In genomic region chr10:72173635-72174296, GRCh38 we compare ENCODE assay signal across 9 cellular contexts. TPM values are rescaled to one million over a fixed set of nuclear protein-coding genes. Genes with fewer than 3 reads are reported as not detected.
DNase-seq lines count a peak whose midpoint lies in the region; ATAC-seq and TF ChIP-seq lines count a peak whose summit lies in the region.
"Had no signal": no experiment of that assay in that cellular context is flagged by ENCODE, and none has a peak within 500 bp of the region (broad histone marks: within the 10 kb centered on the region; RNA-seq: fewer than 3 reads in every experiment).

No MANE protein-coding gene starts in this region.

- peaks cover 0 to 51% (median 21%) of the 10 kb centered on the region in 12 donors for H3K4me1 ChIP-seq in heart left ventricle

- no peak for DNase-seq in heart left ventricle
- no peak for DNase-seq in Right ventricle myocardium superior
- DNase-seq in astrocyte of the cerebellum (ENCODE audit: low read depth) = peak; percentile 38
- no peak for DNase-seq in SKM-1 treated with dmso at 0.1 percent for 144 hours (lab: John Stamatoyannopoulos, UW; ENCODE audit: unreplicated experiment)
- no peak for DNase-seq in OCI-M1 (lab: John Stamatoyannopoulos, UW)
- DNase-seq in epidermal melanocyte (ENCODE audit: insufficient read length, low spot score) = no peak
- DNase-seq in midbrain (lab: John Stamatoyannopoulos, UW) = no peak
- DNase-seq: CD4-positive, alpha-beta memory T cell had no signal

- no peaks in the 10 kb centered on the region for H3K9me3 ChIP-seq in heart left ventricle

- peaks cover 0 to 13% (median 6%) of the 10 kb centered on the region in 9 donors for H3K36me3 ChIP-seq in heart left ventricle

- no peak for TF ChIP-seq CTCF in heart left ventricle (IDR thresholded peaks at IDR 0.05)
- TF ChIP-seq CTCF in astrocyte of the cerebellum (IDR thresholded peaks at IDR 0.05; ENCODE audit: low read depth, low read length, missing control alignments) = no peak

- no peak overlapping the region for H3K4me3 ChIP-seq in heart left ventricle
- H3K4me3 ChIP-seq in astrocyte of the cerebellum (ENCODE audit: low read depth, low read length) = no peak overlapping the region

- ATAC-seq in heart left ventricle (no peak), Right ventricle myocardium superior (ENCODE audit: poor library complexity) (no peak), HG03565 (IDR thresholded peaks at IDR 0.05; ENCODE audit: unreplicated experiment) (peak; percentile 61)

- TF ChIP-seq POLR2A in heart left ventricle (IDR thresholded peaks at IDR 0.05) = no peak

- intact Hi-C loops in heart left ventricle (cut with DNase I) = loop anchor here in 1 of 10 donors (10.0 kb wide), 1 partner anchor 59 kb away; no protein-coding TSS in a partner anchor
- intact Hi-C loops in Right ventricle myocardium superior (cut with DNase I) = no loop called here

- H3K27ac ChIP-seq in heart left ventricle = peak overlapping the region in 11 of 12 donors; percentile 20 to 75 (median 60)

- in situ Hi-C loops in astrocyte of the cerebellum (cut with HindIII; ENCODE audit: low sequenced_read_pairs) = no loop called here

- H3K27me3 ChIP-seq in heart left ventricle = no peaks in the 10 kb centered on the region

- WGBS in heart left ventricle, 4 donors = 71 to 75% (median 75%) methylated on average over 6 to 7 of the region's 7 CpGs

RNA-seq across cellular contexts. Expression of gene ANAPC16, which starts 42.0 kb away (rescaled TPM):
- total RNA-seq in heart left ventricle (100 to 1,000 TPM; 135 to 237 (median 179) TPM), Right ventricle myocardium superior (242 TPM)
- polyA plus RNA-seq in heart left ventricle = 100 to 1,000 TPM; 124 to 242 TPM

RNA-seq across cellular contexts. Expression of gene ASCC1, which starts 42.3 kb away (rescaled TPM):
- 10 to 100 TPM; 26.4 to 44.8 (median 35.3) TPM for total RNA-seq in heart left ventricle
- 10 to 100 TPM; 12.0 to 49.6 TPM for polyA plus RNA-seq in heart left ventricle
- 32.0 TPM for total RNA-seq in Right ventricle myocardium superior
